33 cellular contexts compared by ENCODE assay signal in genomic region chr4:95314573-95314972, GRCh38.
A peak's percentile ranks its signal among the peaks of the same experiment; 100 is the strongest.
DNase-seq lines count a peak whose midpoint lies in the region; FAIRE-seq and TF ChIP-seq lines count a peak whose summit lies in the region.
"Had no signal": no experiment of that assay in that cellular context is flagged by ENCODE, and none has a peak within 500 bp of the region (broad histone marks: within the 10 kb centered on the region; RNA-seq: fewer than 3 reads in every experiment).

No MANE protein-coding gene starts in this region.

- H3F3A ChIP-seq in neural cell (ENCODE audit: insufficient read depth, low read length, poor library complexity, severe bottlenecking) = no peaks in the 10 kb centered on the region

- peak; percentile 88 for TF ChIP-seq EP300 in neural cell (conservative IDR thresholded peaks at IDR 0.05; ENCODE audit: poor library complexity, severe bottlenecking)

- FAIRE-seq in frontal cortex (lab: Jason Lieb, UNC) = peak; percentile 87
- FAIRE-seq in islet of Langerhans (lab: Jason Lieb, UNC) = peak; percentile 45
- FAIRE-seq: A549, D721Med had no signal

- no peaks in the 10 kb centered on the region for H3K9me2 ChIP-seq in neural cell (ENCODE audit: insufficient read depth, low read length)

- no peaks in the 10 kb centered on the region for H3K27me3 ChIP-seq in dorsolateral prefrontal cortex
- H3K27me3 ChIP-seq in neural cell (ENCODE audit: insufficient read depth, low read depth, low read length) = no peaks in the 10 kb centered on the region
- H3K27me3 ChIP-seq: BE2C; BLaER1; BLaER1 treated with 17β-estradiol and CSF1 and Interleukin-3, amounts not matched to agents 10 nM and 100 nM had no signal

- intact Hi-C loops in dorsolateral prefrontal cortex (cut with DNase I) = no loop called here
- intact Hi-C loops in cardiac septum (cut with DNase I) = no loop called here

- H2AFZ ChIP-seq in neural cell (ENCODE audit: low read depth, low read length) = no peak overlapping the region

- H3K36me3 ChIP-seq in neural cell (ENCODE audit: insufficient read depth, low read length) = no peaks in the 10 kb centered on the region
- H3K36me3 ChIP-seq: BLaER1; BLaER1 treated with 17β-estradiol and CSF1 and Interleukin-3, amounts not matched to agents 10 nM and 100 nM had no signal

- no peak overlapping the region for H3K9ac ChIP-seq in neural cell (ENCODE audit: low read length)
- H3K9ac ChIP-seq: BLaER1; BLaER1 treated with 17β-estradiol and CSF1 and Interleukin-3, amounts not matched to agents 10 nM and 100 nM had no signal

- H3K27ac ChIP-seq in dorsolateral prefrontal cortex (peak overlapping the region in 36 of 59 donors; percentile 1 to 93 (median 74)), neural cell (ENCODE audit: low read length) (no peak overlapping the region)
- H3K27ac ChIP-seq: 22Rv1; A549; BLaER1; BLaER1 treated with 17β-estradiol and CSF1 and Interleukin-3, amounts not matched to agents 10 nM and 100 nM; C4-2B had no signal

- no peaks in the 10 kb centered on the region for H3K79me2 ChIP-seq in neural cell (replicated peaks; ENCODE audit: insufficient read depth, low read length)

- no peaks in the 10 kb centered on the region for H4K20me1 ChIP-seq in neural cell (ENCODE audit: insufficient read depth)
- H4K20me1 ChIP-seq: BLaER1; BLaER1 treated with 17β-estradiol and CSF1 and Interleukin-3, amounts not matched to agents 10 nM and 100 nM had no signal

- H3K4me3 ChIP-seq in dorsolateral prefrontal cortex = no peak overlapping the region
- H3K4me3 ChIP-seq in neural cell (ENCODE audit: low read length) = no peak overlapping the region
- H3K4me3 ChIP-seq: A549; BLaER1; BLaER1 treated with 17β-estradiol and CSF1 and Interleukin-3, amounts not matched to agents 10 nM and 100 nM had no signal

- no peaks in the 10 kb centered on the region for H3K9me3 ChIP-seq in neural cell (ENCODE audit: low read length)
- H3K9me3 ChIP-seq: A549; BE2C; BLaER1; BLaER1 treated with 17β-estradiol and CSF1 and Interleukin-3, amounts not matched to agents 10 nM and 100 nM; Caco-2 had no signal

- no peak for TF ChIP-seq CTCF in dorsolateral prefrontal cortex (IDR thresholded peaks at IDR 0.05 in 54 of 56, conservative IDR thresholded peaks at IDR 0.05 in 2 of 56; ENCODE audit: low read depth in 1 of 56, partially characterized antibody in 56 of 56)
- TF ChIP-seq CTCF in neural cell (IDR thresholded peaks at IDR 0.05; ENCODE audit: poor library complexity, severe bottlenecking) = no peak

- DNase-seq in dorsolateral prefrontal cortex = no peak
- DNase-seq in frontal cortex (ENCODE audit: low spot score in 2 of 2) = no peak
- no peak for DNase-seq in DMS153 (lab: John Stamatoyannopoulos, UW)
- no peak for DNase-seq in NK-92 treated with Interleukin-12 subunit alpha and Interleukin-12 subunit beta, amount 100 ng/mL, for 24 hours (lab: John Stamatoyannopoulos, UW)
- no peak for DNase-seq in cardiac septum (ENCODE audit: low spot score)
- no peak for DNase-seq in NCI-H1048 (lab: John Stamatoyannopoulos, UW)
- DNase-seq: 8988T; ACHN; AML-193; BE2C; C1 segment of cervical spinal cord; Caco-2; Calu3; CD4-positive, alpha-beta memory T cell; CD4-positive, alpha-beta T cell; CD4-positive, CD25-positive, alpha-beta regulatory T cell; CD8-positive, alpha-beta memory T cell; CD8-positive, alpha-beta T cell; COR-L47; DMS 273 treated with DMSO at 0.1 percent for 48 hours; DMS53; DMS79; DMS79 treated with DMSO at 0.1 percent for 48 hours; DND-41; EL had no signal

- no peak overlapping the region for H3K4me2 ChIP-seq in neural cell (ENCODE audit: low read length)
- H3K4me2 ChIP-seq: A549; BLaER1; BLaER1 treated with 17β-estradiol and CSF1 and Interleukin-3, amounts not matched to agents 10 nM and 100 nM had no signal

- no peak for TF ChIP-seq RAD21 in neural cell (conservative IDR thresholded peaks at IDR 0.05)

TF ChIP-seq in neural cell, 6 proteins besides CTCF, POLR2A, EP300 and RAD21:
- peak; percentile 68 for TF ChIP-seq POLR2AphosphoS5 (IDR thresholded peaks at IDR 0.05)
- no peak for TF ChIP-seq EZH2 (IDR thresholded peaks at IDR 0.05; ENCODE audit: borderline replicate concordance, insufficient read depth, low read length, poor library complexity, severe bottlenecking)
- no peak for TF ChIP-seq REST (IDR thresholded peaks at IDR 0.05; ENCODE audit: borderline replicate concordance)
